In genomic region chr7:24980695-24981543, GRCh38 we compare ENCODE assay signal across 8 cellular contexts. TPM values are rescaled to one million over a fixed set of nuclear protein-coding genes. Genes with fewer than 3 reads are reported as not detected.
DNase-seq lines count a peak whose midpoint lies in the region; ATAC-seq and TF ChIP-seq lines count a peak whose summit lies in the region.

No MANE protein-coding gene starts in this region.

- peak; percentile 41 for DNase-seq in AG08396 (ENCODE audit: low spot score)
- no peak for DNase-seq in T-helper 2 cell treated with Interferon-gamma antibody and Interleukin-4, amounts not matched to agents 5 μg/mL and 100 μg/mL, for 36 hours (ENCODE audit: low spot score)
- DNase-seq in effector memory CD8-positive, alpha-beta T cell = peak in 1 of 3 experiments; percentile 5
- peak; percentile 36 to 41 for DNase-seq in thyroid gland
- DNase-seq in epidermal melanocyte (ENCODE audit: insufficient read length, low spot score) = no peak

- 10 to 12% methylated on average over 29 to 31 of the region's 37 CpGs for WGBS in thyroid gland, 2 donors

- H3K27me3 ChIP-seq in mononuclear cell (ENCODE audit: insufficient read depth, low read length) = no peaks in the 10 kb centered on the region
- no peaks in the 10 kb centered on the region for H3K27me3 ChIP-seq in thyroid gland

- intact Hi-C loops in thyroid gland (cut with DNase I) = loop anchor here (5.0 to 10.0 kb wide), 2 partner anchors 84 to 154 kb away; no protein-coding TSS in a partner anchor

- peak overlapping the region; percentile 95 for H3K27ac Mint-ChIP-seq in T-helper 2 cell treated with Interferon-gamma antibody and Interleukin-4, amounts not matched to agents 5 μg/mL and 100 μg/mL, for 36 hours
- peak overlapping the region; percentile 91 to 95 for H3K27ac Mint-ChIP-seq in effector memory CD8-positive, alpha-beta T cell

- peak in 1 of 6 experiments; percentile 7 for TF ChIP-seq CTCF in thyroid gland (IDR thresholded peaks at IDR 0.05)

- TF ChIP-seq POLR2A in thyroid gland (IDR thresholded peaks at IDR 0.05) = no peak

- H3K4me1 Mint-ChIP-seq in T-helper 2 cell treated with Interferon-gamma antibody and Interleukin-4, amounts not matched to agents 5 μg/mL and 100 μg/mL, for 36 hours (ENCODE audit: low read depth) = peaks cover 39% of the 10 kb centered on the region
- H3K4me1 Mint-ChIP-seq in effector memory CD8-positive, alpha-beta T cell (ENCODE audit: low read depth in 2 of 2) = peaks cover 38 to 54% of the 10 kb centered on the region in 2 donors

- H3K9me3 ChIP-seq in mononuclear cell (ENCODE audit: low read depth, low read length) (no peaks in the 10 kb centered on the region), thyroid gland (no peaks in the 10 kb centered on the region)

- H3K4me3 ChIP-seq in mononuclear cell (ENCODE audit: low read length) = peak overlapping the region; percentile 82
- peak overlapping the region; percentile 48 to 62 (median 50) for H3K4me3 ChIP-seq in thyroid gland (replicated peaks in 1 of 3)

- peaks cover 19% of the 10 kb centered on the region for H3K36me3 Mint-ChIP-seq in T-helper 2 cell treated with Interferon-gamma antibody and Interleukin-4, amounts not matched to agents 5 μg/mL and 100 μg/mL, for 36 hours (ENCODE audit: low read depth)
- peaks cover 6% of the 10 kb centered on the region for H3K36me3 Mint-ChIP-seq in effector memory CD8-positive, alpha-beta T cell (ENCODE audit: insufficient read depth)

- H3K9me3 Mint-ChIP-seq in T-helper 2 cell treated with Interferon-gamma antibody and Interleukin-4, amounts not matched to agents 5 μg/mL and 100 μg/mL, for 36 hours = no peaks in the 10 kb centered on the region
- H3K9me3 Mint-ChIP-seq in effector memory CD8-positive, alpha-beta T cell = no peaks in the 10 kb centered on the region

- peak overlapping the region; percentile 95 for H3K4me3 Mint-ChIP-seq in T-helper 2 cell treated with Interferon-gamma antibody and Interleukin-4, amounts not matched to agents 5 μg/mL and 100 μg/mL, for 36 hours
- peak overlapping the region; percentile 85 to 97 for H3K4me3 Mint-ChIP-seq in effector memory CD8-positive, alpha-beta T cell

- peak; percentile 4 for ATAC-seq in GM19025 (IDR thresholded peaks at IDR 0.05; ENCODE audit: low read depth, unreplicated experiment)
- ATAC-seq in HG03280 (IDR thresholded peaks at IDR 0.05; ENCODE audit: unreplicated experiment) = peak; percentile 16
- ATAC-seq in effector memory CD8-positive, alpha-beta T cell (replicated peaks) = peak; percentile 16

- H3K4me1 ChIP-seq in mononuclear cell (ENCODE audit: insufficient read depth, low read length) = peaks cover 38% of the 10 kb centered on the region
- peaks cover 3 to 16% of the 10 kb centered on the region in 2 donors for H3K4me1 ChIP-seq in thyroid gland

- H3K27ac ChIP-seq in thyroid gland = peak overlapping the region; percentile 67 to 97 (median 89)

- no peaks in the 10 kb centered on the region for H3K36me3 ChIP-seq in thyroid gland

- H3K27me3 Mint-ChIP-seq in T-helper 2 cell treated with Interferon-gamma antibody and Interleukin-4, amounts not matched to agents 5 μg/mL and 100 μg/mL, for 36 hours (ENCODE audit: low read depth) = peaks cover 3% of the 10 kb centered on the region
- H3K27me3 Mint-ChIP-seq in effector memory CD8-positive, alpha-beta T cell = no peaks in the 10 kb centered on the region

RNA-seq across cellular contexts. Expression of gene OSBPL3, which starts 0.9 kb away (rescaled TPM):
- total RNA-seq in mononuclear cell (9.3 TPM), thyroid gland (10 to 100 TPM; 22.1 to 41.7 (median 34.3) TPM)

Comparison
In these comparisons a context has a peak if more than half of its experiments do, and no peak if none do; other contexts are left out.
1. DNase-seq: peak in AG08396 (single experiment) and thyroid gland (2 of 2); none in T-helper 2 cell treated with Interferon-gamma antibody and Interleukin-4, amounts not matched to agents 5 μg/mL and 100 μg/mL, for 36 hours (single experiment) and epidermal melanocyte (single experiment).
2. Peak in every context shown above with its lines, with median percentiles within 50 percentile points of each other: ATAC-seq.